In the genomic region with DNA sequence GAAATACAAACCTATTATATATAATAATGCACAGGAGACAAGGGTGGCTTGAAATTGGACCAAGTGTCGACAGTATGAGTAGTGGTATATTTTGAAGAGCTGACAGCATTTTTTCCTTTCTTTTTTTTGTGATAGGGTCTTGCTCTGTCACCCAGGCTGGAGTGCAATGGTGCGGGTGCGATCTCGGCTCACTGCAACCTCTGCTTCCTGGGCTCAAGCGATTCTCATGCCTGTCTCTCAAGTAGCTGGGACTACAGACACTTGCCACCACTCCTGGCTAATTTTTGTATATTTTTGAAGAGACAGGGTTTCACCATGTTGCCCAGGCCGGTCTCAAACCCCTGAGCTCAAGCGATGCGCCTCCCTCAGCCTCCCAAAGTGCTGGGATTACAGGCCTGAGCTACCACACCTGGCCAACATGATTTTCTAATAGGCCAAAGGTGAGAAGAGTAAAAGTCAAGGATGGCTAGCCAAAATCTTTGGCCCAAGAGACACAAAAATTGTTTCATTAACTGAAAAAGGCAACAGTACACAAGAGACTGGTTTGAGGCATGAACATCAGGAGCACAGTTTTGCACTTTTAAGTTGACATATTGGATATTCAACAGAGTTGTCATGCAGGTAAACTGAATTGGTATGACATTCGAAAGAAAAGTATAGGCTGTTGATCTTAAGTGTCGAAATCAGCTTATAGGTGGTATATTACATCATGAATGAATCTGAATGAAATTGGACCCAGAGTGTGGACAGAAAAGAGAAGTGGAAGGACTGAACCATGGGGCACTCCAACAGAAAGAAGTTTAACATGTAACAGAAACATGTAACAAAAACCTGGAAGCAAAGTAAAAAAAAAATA, we compare ENCODE assay signal across 9 cellular contexts. TPM values are rescaled to one million over a fixed set of nuclear protein-coding genes. Genes with fewer than 3 reads are reported as not detected.
DNase-seq lines count a peak whose midpoint lies in the region; ATAC-seq, FAIRE-seq and TF ChIP-seq lines count a peak whose summit lies in the region.
"Had no signal": no experiment of that assay in that cellular context is flagged by ENCODE, and none has a peak within 500 bp of the region (broad histone marks: within the 10 kb centered on the region; RNA-seq: fewer than 3 reads in every experiment).

No MANE protein-coding gene starts in this region.

- no peaks in the 10 kb centered on the region for H3K27me3 Mint-ChIP-seq in activated B cell treated with CpG ODN at 0.5 μM for 24 hours
- no peaks in the 10 kb centered on the region for H3K27me3 Mint-ChIP-seq in memory B cell

- no peak for TF ChIP-seq POLR2A in A549 (IDR thresholded peaks at IDR 0.05; ENCODE audit: low read length)
- TF ChIP-seq POLR2A in body of pancreas (IDR thresholded peaks at IDR 0.05), result no peak

- intact Hi-C loops in activated B cell treated with CpG ODN at 0.5 μM for 24 hours (cut with micrococcal nuclease) (no loop called here), body of pancreas (cut with DNase I) (no loop called here)

- H3K9me3 Mint-ChIP-seq in activated B cell treated with CpG ODN at 0.5 μM for 24 hours (no peaks in the 10 kb centered on the region), memory B cell (no peaks in the 10 kb centered on the region)

- ATAC-seq in A549, result peak in 1 of 2 experiments; percentile 20; a peak in 2 of 6 replicates
- ATAC-seq in DND-41 (ENCODE audit: insufficient read depth, low read depth), result no peak; the same call in 2 of the 3 replicates
- no peak for ATAC-seq in activated B cell treated with CpG ODN at 0.5 μM for 24 hours (ENCODE audit: low read depth)
- no peak for ATAC-seq in memory B cell (ENCODE audit: low read depth)
- no peak for ATAC-seq in body of pancreas

- no peak for FAIRE-seq in A549 (lab: Jason Lieb, UNC)

- H3K27me3 ChIP-seq in DND-41 (ENCODE audit: insufficient read depth, low read length, poor library complexity) (no peaks in the 10 kb centered on the region), body of pancreas (no peaks in the 10 kb centered on the region)

- TF ChIP-seq CTCF in A549 (IDR thresholded peaks at IDR 0.05) (no peak), DND-41 (IDR thresholded peaks at IDR 0.05; ENCODE audit: borderline replicate concordance, extremely low read depth, low read length, poor library complexity, severe bottlenecking) (no peak), activated B cell treated with CpG ODN at 0.5 μM for 24 hours (IDR thresholded peaks at IDR 0.05) (no peak), body of pancreas (IDR thresholded peaks at IDR 0.05) (no peak)

- H3K36me3 ChIP-seq in DND-41 (ENCODE audit: insufficient read depth, low read length) (peaks cover 95% of the 10 kb centered on the region), body of pancreas (replicated peaks in 1 of 2; ENCODE audit: insufficient read depth in 1 of 2, low read depth in 2 of 2) (peaks cover 0 to 5% of the 10 kb centered on the region in 2 donors)

- no peak overlapping the region for H3K4me3 ChIP-seq in A549
- H3K4me3 ChIP-seq in DND-41 (ENCODE audit: low read depth in 1 of 2, low read length in 2 of 2), result no peak overlapping the region
- no peak overlapping the region for H3K4me3 ChIP-seq in body of pancreas

- TF ChIP-seq EP300 in A549 (IDR thresholded peaks at IDR 0.05), result no peak

- H3K9me3 ChIP-seq in A549 (no peaks in the 10 kb centered on the region), DND-41 (ENCODE audit: insufficient read depth, low read length, severe bottlenecking) (no peaks in the 10 kb centered on the region), body of pancreas (no peaks in the 10 kb centered on the region)

- POLR2A ChIA-PET in A549 (lab: Yijun Ruan, JAX), result interaction anchor here (0.6 to 1.3 kb wide), 3 partner anchors 8 to 121 kb away, joined by 3 read pairs; no protein-coding TSS in a partner anchor
- POLR2A ChIA-PET in activated B cell treated with CpG ODN at 0.5 μM for 24 hours (lab: Charles Lee), result interaction anchor here (0.6 to 4.8 kb wide), 10 partner anchors 8 to 890 kb away, joined by 3 to 24 read pairs (median 4); no protein-coding TSS in a partner anchor

- H4K20me1 ChIP-seq in DND-41 (ENCODE audit: insufficient read depth, low read length), result peaks cover 90% of the 10 kb centered on the region

- H2AFZ ChIP-seq in DND-41 (ENCODE audit: low read depth, low read length), result no peak overlapping the region

- H3K4me1 Mint-ChIP-seq in activated B cell treated with CpG ODN at 0.5 μM for 24 hours, result peaks cover 59% of the 10 kb centered on the region
- H3K4me1 Mint-ChIP-seq in memory B cell, result peaks cover 40% of the 10 kb centered on the region

- peak overlapping the region; percentile 47 for H3K27ac Mint-ChIP-seq in activated B cell treated with CpG ODN at 0.5 μM for 24 hours
- H3K27ac Mint-ChIP-seq in memory B cell, result peak overlapping the region; percentile 84

- peak overlapping the region; percentile 33 for H3K4me3 Mint-ChIP-seq in activated B cell treated with CpG ODN at 0.5 μM for 24 hours
- H3K4me3 Mint-ChIP-seq in memory B cell, result peak overlapping the region; percentile 53

- DNase-seq in A549 (ENCODE audit: low read depth in 1 of 2, low spot score in 1 of 2) (no peak), DND-41 (no peak), activated B cell treated with CpG ODN at 0.5 μM for 24 hours (no peak), memory B cell (ENCODE audit: low spot score in 2 of 2) (no peak), T-helper 9 cell (no peak), DMS114 treated with DMSO at 0.1 percent for 48 hours (lab: John Stamatoyannopoulos, UW; ENCODE audit: unreplicated experiment) (no peak), body of pancreas (no peak), NCI-H1417 (lab: John Stamatoyannopoulos, UW) (no peak)
- DNase-seq: NCI-H1048 had no signal

- H3K4me1 ChIP-seq in A549 (peaks cover 52% of the 10 kb centered on the region), DND-41 (ENCODE audit: insufficient read depth, low read length) (peaks cover 49% of the 10 kb centered on the region), body of pancreas (peaks cover 69% of the 10 kb centered on the region)

- peaks cover 99% of the 10 kb centered on the region for H3K79me2 ChIP-seq in DND-41 (ENCODE audit: insufficient read depth, low read length)

- H3K9ac ChIP-seq in DND-41 (ENCODE audit: low read depth, low read length), result no peak overlapping the region

- no peak for TF ChIP-seq RAD21 in A549 (conservative IDR thresholded peaks at IDR 0.05 in 1 of 2, IDR thresholded peaks at IDR 0.05 in 1 of 2)

- H3K27ac ChIP-seq in A549 (no peak overlapping the region), DND-41 (ENCODE audit: low read length) (no peak overlapping the region), body of pancreas (peak overlapping the region in 1 of 4 donors; percentile 29)

- WGBS in A549 (ENCODE audit: missing lambda C conversion rate), result 88% methylated on average over 10 of the region's 10 CpGs
- 88 to 90% methylated on average over 10 of the region's 10 CpGs for WGBS in body of pancreas, 2 donors

- H3K4me2 ChIP-seq in A549 (peak overlapping the region; percentile 8; the same call in 2 of the 3 replicates), DND-41 (ENCODE audit: insufficient read depth, low read length) (peak overlapping the region; percentile 45; the same call in 1 of the 2 replicates)

- CTCF ChIA-PET in A549 (lab: Yijun Ruan, JAX), result interaction anchor here (1.3 to 1.5 kb wide), 3 partner anchors 7 to 13 kb away, joined by 3 to 5 read pairs (median 3); no protein-coding TSS in a partner anchor
- CTCF ChIA-PET in activated B cell treated with CpG ODN at 0.5 μM for 24 hours (lab: Charles Lee), result no interaction called here

- H3K36me3 Mint-ChIP-seq in activated B cell treated with CpG ODN at 0.5 μM for 24 hours (ENCODE audit: low read depth), result peaks cover 82% of the 10 kb centered on the region
- H3K36me3 Mint-ChIP-seq in memory B cell, result peaks cover 29% of the 10 kb centered on the region

TF ChIP-seq in A549, 52 proteins besides CTCF, POLR2A, EP300 and RAD21:
- TF ChIP-seq KDM1A (IDR thresholded peaks at IDR 0.05; ENCODE audit: low read depth) (no peak), RFX5 (IDR thresholded peaks at IDR 0.05) (no peak), EHMT2 (IDR thresholded peaks at IDR 0.05; ENCODE audit: low read depth) (no peak), JUN (IDR thresholded peaks at IDR 0.05) (peak in 1 of 2 experiments; percentile 28; a peak in 2 of 5 replicates), POLR2AphosphoS2 (conservative IDR thresholded peaks at IDR 0.05; ENCODE audit: low read length) (0 out of 2 replicates have a peak, but pooled peaks have one; percentile 81), CBX8 (IDR thresholded peaks at IDR 0.05) (no peak), HDAC2 (IDR thresholded peaks at IDR 0.05) (no peak)

RNA-seq across cellular contexts. Expression of a gene that starts 12.5 kb away (rescaled TPM):
- polyA plus RNA-seq in A549 (2011; rRNA removed) (1,057 and 1,207 TPM in 2 replicates), A549 (2017; fragmentation: RNase III; extraction: RNeasy Plus Mini Kit Qiagen cat#74134 plus additional on column Dnase treatment) (1,069 to 1,196 TPM (median 1,087 TPM) in 3 replicates)
- polyA plus RNA-seq in A549 (2012; cell fraction: cytosol; rRNA removed), result 399 and 453 TPM in 2 replicates
- 407 and 724 TPM in 2 replicates for polyA plus RNA-seq in A549 (2012; cell fraction: nucleus; rRNA removed)
- polyA minus RNA-seq in A549 (2011; rRNA and poly(A)+ RNA removed), result 580 and 783 TPM in 2 replicates
- total RNA-seq in activated B cell treated with CpG ODN at 0.5 μM for 24 hours (653 and 683 TPM in 2 replicates), body of pancreas (100 to 1,000 TPM; 245 to 251 TPM)

RNA-seq across cellular contexts. Expression of a gene that starts 23.1 kb away (rescaled TPM):
- polyA plus RNA-seq in A549 (2011; rRNA removed) (0.87 and 1.5 TPM in 2 replicates), A549 (2017; fragmentation: RNase III; extraction: RNeasy Plus Mini Kit Qiagen cat#74134 plus additional on column Dnase treatment) (0.26 to 0.37 TPM (median 0.26 TPM) in 3 replicates)
- 0.20 and 0.23 TPM in 2 replicates for polyA plus RNA-seq in A549 (2012; cell fraction: cytosol; rRNA removed)
- 0.22 and 0.30 TPM in 2 replicates for polyA plus RNA-seq in A549 (2012; cell fraction: nucleus; rRNA removed)
- polyA minus RNA-seq in A549 (2011; rRNA and poly(A)+ RNA removed), result 0.29 and 1.4 TPM in 2 replicates
- total RNA-seq in activated B cell treated with CpG ODN at 0.5 μM for 24 hours (not detected in 2 replicates), body of pancreas (not detected)
